ENCODE assay signal across 1 cellular context in genomic region chr2:58042486-58042970, GRCh38.
TF ChIP-seq lines count a peak whose summit lies in the region.

No MANE protein-coding gene starts in this region.

TF ChIP-seq in HepG2, 621 proteins besides CTCF, POLR2A, EP300 and RAD21 (continued from another document and continues in another):
- no peak for TF ChIP-seq REST (IDR thresholded peaks at IDR 0.05; ENCODE audit: borderline replicate concordance in 1 of 2, low read depth in 1 of 2, low read length in 2 of 2)
- TF ChIP-seq TBX3 (IDR thresholded peaks at IDR 0.05; ENCODE audit: borderline replicate concordance) = no peak
- TF ChIP-seq JARID2 (CRISPR knock-in tag; IDR thresholded peaks at IDR 0.05; ENCODE audit: insufficient replicate concordance) = no peak
- no peak for TF ChIP-seq PATZ1 (CRISPR knock-in tag; IDR thresholded peaks at IDR 0.05)
- no peak for TF ChIP-seq ZNF101 (CRISPR knock-in tag; IDR thresholded peaks at IDR 0.05; ENCODE audit: borderline replicate concordance, low read depth)
- TF ChIP-seq TEAD3 (CRISPR knock-in tag; optimal IDR thresholded peaks at IDR 0.05; ENCODE audit: borderline replicate concordance) = peak; percentile 67
- TF ChIP-seq ZSCAN30 (CRISPR knock-in tag; IDR thresholded peaks at IDR 0.05) = no peak
- TF ChIP-seq YY1 (IDR thresholded peaks at IDR 0.05; ENCODE audit: insufficient read depth, insufficient replicate concordance, low read depth, low read length) = no peak
- TF ChIP-seq GLI4 (CRISPR knock-in tag; IDR thresholded peaks at IDR 0.05; ENCODE audit: borderline replicate concordance) = no peak
- TF ChIP-seq BRF2 (CRISPR knock-in tag; IDR thresholded peaks at IDR 0.05) = no peak
- TF ChIP-seq KLF16 (CRISPR knock-in tag; IDR thresholded peaks at IDR 0.05) = peak in 1 of 2 experiments; percentile 64; a peak in 1 of 4 replicates
- no peak for TF ChIP-seq MTA3 (CRISPR knock-in tag; IDR thresholded peaks at IDR 0.05)
- TF ChIP-seq DMAP1 (CRISPR knock-in tag; IDR thresholded peaks at IDR 0.05) = no peak
- no peak for TF ChIP-seq NR2F6 (IDR thresholded peaks at IDR 0.05)
- 0 out of 2 replicates have a peak, but pooled peaks have one; percentile 12 for TF ChIP-seq NR2F6 (CRISPR knock-in tag; IDR thresholded peaks at IDR 0.05)
- TF ChIP-seq SRF (IDR thresholded peaks at IDR 0.05; ENCODE audit: low read depth, low read length) = no peak
- no peak for TF ChIP-seq JDP2 (CRISPR knock-in tag; IDR thresholded peaks at IDR 0.05; ENCODE audit: borderline replicate concordance)
- peak; percentile 84 for TF ChIP-seq GATAD2A (CRISPR knock-in tag; IDR thresholded peaks at IDR 0.05)
- no peak for TF ChIP-seq ZNF30 (CRISPR knock-in tag; IDR thresholded peaks at IDR 0.05)
- TF ChIP-seq CREB1 (IDR thresholded peaks at IDR 0.05) = peak; percentile 34; the same call in 1 of the 2 replicates
- peak; percentile 66; the same call in 1 of the 2 replicates for TF ChIP-seq CREB1 (CRISPR knock-in tag; IDR thresholded peaks at IDR 0.05)
- no peak for TF ChIP-seq HOXA9 (CRISPR knock-in tag; IDR thresholded peaks at IDR 0.05; ENCODE audit: borderline replicate concordance)
- no peak for TF ChIP-seq TRIM24 (CRISPR knock-in tag; IDR thresholded peaks at IDR 0.05)
- no peak for TF ChIP-seq ZNF724P (CRISPR knock-in tag; IDR thresholded peaks at IDR 0.05; ENCODE audit: borderline replicate concordance)
- no peak for TF ChIP-seq RAD51 (IDR thresholded peaks at IDR 0.05; ENCODE audit: borderline replicate concordance)
- no peak for TF ChIP-seq THAP7 (CRISPR knock-in tag; IDR thresholded peaks at IDR 0.05)
- TF ChIP-seq SMC3 (IDR thresholded peaks at IDR 0.05; ENCODE audit: low read length) = no peak
- TF ChIP-seq ZNF331 (CRISPR knock-in tag; IDR thresholded peaks at IDR 0.05) = peak; percentile 54; the same call in 1 of the 2 replicates
- peak; percentile 75 for TF ChIP-seq ARID3A (IDR thresholded peaks at IDR 0.05; ENCODE audit: low read depth, low read length)
- TF ChIP-seq PLSCR1 (CRISPR knock-in tag; IDR thresholded peaks at IDR 0.05; ENCODE audit: borderline replicate concordance) = no peak
- TF ChIP-seq CENPX (CRISPR knock-in tag; IDR thresholded peaks at IDR 0.05) = no peak
- TF ChIP-seq SRSF9 (IDR thresholded peaks at IDR 0.05; ENCODE audit: borderline replicate concordance, insufficient read depth, low read depth, low read length, poor library complexity, severe bottlenecking) = no peak
- no peak for TF ChIP-seq ZNF687 (CRISPR knock-in tag; IDR thresholded peaks at IDR 0.05)
- TF ChIP-seq GTF2F1 (IDR thresholded peaks at IDR 0.05; ENCODE audit: low read length) = peak; percentile 94; the same call in 1 of the 2 replicates
- TF ChIP-seq HNRNPK (IDR thresholded peaks at IDR 0.05; ENCODE audit: low read depth, low read length, poor library complexity, severe bottlenecking) = no peak
- TF ChIP-seq ZSCAN25 (CRISPR knock-in tag; IDR thresholded peaks at IDR 0.05) = no peak
- TF ChIP-seq ZNF772 (CRISPR knock-in tag; IDR thresholded peaks at IDR 0.05) = no peak
- no peak for TF ChIP-seq SRY (CRISPR knock-in tag; IDR thresholded peaks at IDR 0.05)
- TF ChIP-seq SP4 (CRISPR knock-in tag; IDR thresholded peaks at IDR 0.05) = no peak
- TF ChIP-seq PTBP1 (IDR thresholded peaks at IDR 0.05; ENCODE audit: low read depth, low read length, poor library complexity, severe bottlenecking) = no peak
- TF ChIP-seq MZF1 (CRISPR knock-in tag; IDR thresholded peaks at IDR 0.05; ENCODE audit: borderline replicate concordance) = no peak
- 0 out of 2 replicates have a peak, but pooled peaks have one; percentile 40 for TF ChIP-seq DNMT3B (CRISPR knock-in tag; conservative IDR thresholded peaks at IDR 0.05)
- no peak for TF ChIP-seq BATF2 (CRISPR knock-in tag; IDR thresholded peaks at IDR 0.05)
- TF ChIP-seq SOX6 (IDR thresholded peaks at IDR 0.05) = no peak
- peak; percentile 77 for TF ChIP-seq SOX6 (CRISPR knock-in tag; IDR thresholded peaks at IDR 0.05)
- TF ChIP-seq PAXIP1 (CRISPR knock-in tag; conservative IDR thresholded peaks at IDR 0.05) = peak; percentile 47; the same call in 1 of the 2 replicates
- TF ChIP-seq ZBTB7B (CRISPR knock-in tag; IDR thresholded peaks at IDR 0.05) = no peak
